ENCODE assay signal across 22 cellular contexts in the genomic region with DNA sequence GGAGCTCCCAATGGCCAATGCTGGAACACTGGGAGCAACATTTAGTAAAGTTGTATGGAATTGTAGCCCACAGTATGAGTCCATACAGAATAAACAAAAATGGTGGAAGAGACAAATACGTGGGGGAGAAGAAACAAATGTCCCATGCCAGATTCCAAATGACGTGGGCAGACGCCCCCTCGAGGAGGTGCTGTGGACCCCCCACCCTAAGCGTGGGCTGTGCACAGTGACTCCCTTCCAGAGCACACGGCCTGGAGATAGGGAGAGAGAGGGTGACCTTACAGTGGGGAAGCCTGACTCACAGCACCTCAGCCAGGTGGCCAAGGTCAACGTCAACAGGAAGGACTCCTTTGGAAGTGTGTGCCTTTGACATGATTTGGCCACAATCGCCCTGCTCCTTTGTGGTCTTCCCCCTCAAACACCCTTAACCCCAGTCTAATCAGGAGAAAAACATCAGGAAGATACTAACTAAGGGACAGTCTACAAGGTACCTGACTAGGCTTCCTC. TPM values are rescaled to one million over a fixed set of nuclear protein-coding genes. Genes with fewer than 3 reads are reported as not detected.
DNase-seq lines count a peak whose midpoint lies in the region; ATAC-seq, FAIRE-seq and TF ChIP-seq lines count a peak whose summit lies in the region.
"Had no signal": no experiment of that assay in that cellular context is flagged by ENCODE, and none has a peak within 500 bp of the region (broad histone marks: within the 10 kb centered on the region; RNA-seq: fewer than 3 reads in every experiment).

No MANE protein-coding gene starts in this region.

- no peak for TF ChIP-seq EP300 in transverse colon (IDR thresholded peaks at IDR 0.05; ENCODE audit: low read depth)

- H3K9me3 Mint-ChIP-seq in activated CD8-positive, alpha-beta T cell treated with anti-CD3 and anti-CD28 coated beads, Interleukin-2, amount 10 ng/mL, durations not matched to agents 7 days and 5 days (ENCODE audit: insufficient read depth): no peaks in the 10 kb centered on the region
- H3K9me3 Mint-ChIP-seq in activated CD8-positive, alpha-beta T cell treated with anti-CD3 and anti-CD28 coated beads for 36 hours: no peaks in the 10 kb centered on the region
- no peaks in the 10 kb centered on the region for H3K9me3 Mint-ChIP-seq in nephron
- H3K9me3 Mint-ChIP-seq: CD8-positive, alpha-beta T cell had no signal

- H3K36me3 Mint-ChIP-seq in activated CD8-positive, alpha-beta T cell treated with anti-CD3 and anti-CD28 coated beads, Interleukin-2, amount 10 ng/mL, durations not matched to agents 7 days and 5 days (ENCODE audit: low read depth): no peaks in the 10 kb centered on the region
- H3K36me3 Mint-ChIP-seq in activated CD8-positive, alpha-beta T cell treated with anti-CD3 and anti-CD28 coated beads for 36 hours (ENCODE audit: low read depth): no peaks in the 10 kb centered on the region
- no peaks in the 10 kb centered on the region for H3K36me3 Mint-ChIP-seq in nephron (ENCODE audit: low read depth)
- H3K36me3 Mint-ChIP-seq: CD8-positive, alpha-beta T cell had no signal

- intact Hi-C loops in activated CD8-positive, alpha-beta T cell treated with anti-CD3 and anti-CD28 coated beads for 36 hours (cut with micrococcal nuclease): no loop called here
- intact Hi-C loops in kidney (cut with DNase I): no loop called here
- intact Hi-C loops in transverse colon (cut with DNase I; ENCODE audit: low total_unique reads): no loop called here

- H3K36me3 ChIP-seq in kidney (ENCODE audit: control insufficient read depth in 1 of 2, insufficient read depth in 2 of 2, low read length in 2 of 2) (no peaks in the 10 kb centered on the region), transverse colon (no peaks in the 10 kb centered on the region)
- H3K36me3 ChIP-seq: SJSA1 had no signal

- no peak overlapping the region for H3K9ac ChIP-seq in kidney (ENCODE audit: low read length in 2 of 2)

- no peak overlapping the region for H3K4me3 Mint-ChIP-seq in activated CD8-positive, alpha-beta T cell treated with anti-CD3 and anti-CD28 coated beads, Interleukin-2, amount 10 ng/mL, durations not matched to agents 7 days and 5 days
- no peak overlapping the region for H3K4me3 Mint-ChIP-seq in activated CD8-positive, alpha-beta T cell treated with anti-CD3 and anti-CD28 coated beads for 36 hours
- H3K4me3 Mint-ChIP-seq in nephron: no peak overlapping the region
- H3K4me3 Mint-ChIP-seq: CD8-positive, alpha-beta T cell; HFFc6 had no signal

- TF ChIP-seq CTCF in activated CD8-positive, alpha-beta T cell treated with anti-CD3 and anti-CD28 coated beads for 36 hours (IDR thresholded peaks at IDR 0.05): no peak
- TF ChIP-seq CTCF in kidney (IDR thresholded peaks at IDR 0.05; ENCODE audit: borderline replicate concordance, extremely low read depth, insufficient read depth) (no peak), nephron (IDR thresholded peaks at IDR 0.05; ENCODE audit: unreplicated experiment in 3 of 3) (no peak), transverse colon (IDR thresholded peaks at IDR 0.05) (no peak)

- H3K4me1 ChIP-seq in kidney (ENCODE audit: control insufficient read depth in 1 of 2, insufficient read depth in 1 of 2, low read depth in 1 of 2, low read length in 2 of 2): no peaks in the 10 kb centered on the region
- H3K4me1 ChIP-seq in transverse colon: peaks cover 13 to 17% (median 15%) of the 10 kb centered on the region in 4 donors

- H3K9me3 ChIP-seq in kidney (ENCODE audit: control insufficient read depth in 1 of 2, low read length in 2 of 2) (no peaks in the 10 kb centered on the region), transverse colon (no peaks in the 10 kb centered on the region)
- H3K9me3 ChIP-seq: SJSA1 had no signal

- no peak for DNase-seq in activated CD8-positive, alpha-beta T cell treated with anti-CD3 and anti-CD28 coated beads, Interleukin-2, amount 10 ng/mL, durations not matched to agents 7 days and 5 days
- DNase-seq in activated CD8-positive, alpha-beta T cell treated with anti-CD3 and anti-CD28 coated beads for 36 hours: no peak
- DNase-seq in kidney: peak; percentile 56
- DNase-seq in transverse colon: no peak
- DNase-seq in NCI-H446 treated with DMSO at 0.1 percent for 48 hours (lab: John Stamatoyannopoulos, UW): no peak
- DNase-seq in NCI-H2107 treated with DMSO at 0.1 percent for 48 hours (lab: John Stamatoyannopoulos, UW; ENCODE audit: unreplicated experiment): no peak
- DNase-seq: AML-193; C1 segment of cervical spinal cord; CD8-positive, alpha-beta T cell; EL; GF-D8; H7; HFFc6; NCI-H1105; NCI-H2029 treated with DMSO at 0.1 percent for 48 hours; NCI-H526 had no signal

- no peak for FAIRE-seq in kidney (lab: Jason Lieb, UNC)
- FAIRE-seq: RCC 7860 had no signal

- TF ChIP-seq POLR2A in transverse colon (IDR thresholded peaks at IDR 0.05): no peak

- POLR2A ChIA-PET in activated CD8-positive, alpha-beta T cell treated with anti-CD3 and anti-CD28 coated beads, Interleukin-2, amount 10 ng/mL, durations not matched to agents 7 days and 5 days (lab: Charles Lee): no interaction called here
- POLR2A ChIA-PET in activated CD8-positive, alpha-beta T cell treated with anti-CD3 and anti-CD28 coated beads for 36 hours (lab: Charles Lee): no interaction called here

- no peaks in the 10 kb centered on the region for H3K4me1 Mint-ChIP-seq in activated CD8-positive, alpha-beta T cell treated with anti-CD3 and anti-CD28 coated beads, Interleukin-2, amount 10 ng/mL, durations not matched to agents 7 days and 5 days (ENCODE audit: low read depth)
- no peaks in the 10 kb centered on the region for H3K4me1 Mint-ChIP-seq in activated CD8-positive, alpha-beta T cell treated with anti-CD3 and anti-CD28 coated beads for 36 hours (ENCODE audit: low read depth)
- H3K4me1 Mint-ChIP-seq in nephron: peaks cover 47% of the 10 kb centered on the region

- H3K27me3 Mint-ChIP-seq in activated CD8-positive, alpha-beta T cell treated with anti-CD3 and anti-CD28 coated beads, Interleukin-2, amount 10 ng/mL, durations not matched to agents 7 days and 5 days (ENCODE audit: low read depth): peaks cover 11% of the 10 kb centered on the region
- H3K27me3 Mint-ChIP-seq in activated CD8-positive, alpha-beta T cell treated with anti-CD3 and anti-CD28 coated beads for 36 hours: peaks cover 2% of the 10 kb centered on the region
- peaks cover 24% of the 10 kb centered on the region for H3K27me3 Mint-ChIP-seq in nephron (ENCODE audit: low read depth)

- H3K4me3 ChIP-seq in kidney (ENCODE audit: low read length in 2 of 2) (no peak overlapping the region), transverse colon (no peak overlapping the region)
- H3K4me3 ChIP-seq: SJSA1 had no signal

- peak overlapping the region; percentile 4 for H3K27ac Mint-ChIP-seq in activated CD8-positive, alpha-beta T cell treated with anti-CD3 and anti-CD28 coated beads, Interleukin-2, amount 10 ng/mL, durations not matched to agents 7 days and 5 days
- H3K27ac Mint-ChIP-seq in activated CD8-positive, alpha-beta T cell treated with anti-CD3 and anti-CD28 coated beads for 36 hours: no peak overlapping the region
- H3K27ac Mint-ChIP-seq in nephron: peak overlapping the region in 2 of 3 experiments; percentile 16 to 35
- H3K27ac Mint-ChIP-seq: CD8-positive, alpha-beta T cell; HFFc6 had no signal

- in situ Hi-C loops in transverse colon (cut with MboI; ENCODE audit: low pct_ligation_motif_present in 1 of 4, low pct_unique_long_range_greater_than_20kb in 1 of 4, low sequenced_read_pairs in 3 of 4): no loop called here

- 87% methylated on average over 8 of the region's 8 CpGs; no CpG with 5 or more reads in 1 of the 2 donors for WGBS in transverse colon (ENCODE audit: low coverage in 1 of 2), 2 donors

- peak overlapping the region in 1 of 2 donors; percentile 20 for H3K27ac ChIP-seq in kidney (ENCODE audit: low read depth in 2 of 2, low read length in 2 of 2)
- H3K27ac ChIP-seq in transverse colon: peak overlapping the region in 3 of 4 donors; percentile 4 to 43 (median 9)
- H3K27ac ChIP-seq: HL-60, SJSA1 had no signal

- CTCF ChIA-PET in activated CD8-positive, alpha-beta T cell treated with anti-CD3 and anti-CD28 coated beads, Interleukin-2, amount 10 ng/mL, durations not matched to agents 7 days and 5 days (lab: Charles Lee): no interaction called here
- CTCF ChIA-PET in activated CD8-positive, alpha-beta T cell treated with anti-CD3 and anti-CD28 coated beads for 36 hours (lab: Charles Lee): no interaction called here

- ATAC-seq in activated CD8-positive, alpha-beta T cell treated with anti-CD3 and anti-CD28 coated beads, Interleukin-2, amount 10 ng/mL, durations not matched to agents 7 days and 5 days: no peak
- no peak for ATAC-seq in activated CD8-positive, alpha-beta T cell treated with anti-CD3 and anti-CD28 coated beads for 36 hours
- no peak for ATAC-seq in HG03095 (IDR thresholded peaks at IDR 0.05; ENCODE audit: unreplicated experiment)
- ATAC-seq: CD8-positive, alpha-beta T cell had no signal

- H3K27me3 ChIP-seq in transverse colon: no peaks in the 10 kb centered on the region

RNA-seq across cellular contexts. Expression of a gene that starts 13.7 kb away (rescaled TPM):
- 10 to 100 TPM in 1 of 2 experiments, 1 to 10 TPM in 1; 8.3 to 10.8 TPM for total RNA-seq in activated CD8-positive, alpha-beta T cell treated with anti-CD3 and anti-CD28 coated beads, Interleukin-2, amount 10 ng/mL, durations not matched to agents 7 days and 5 days
- 10 to 100 TPM; 11.1 to 11.5 TPM for total RNA-seq in activated CD8-positive, alpha-beta T cell treated with anti-CD3 and anti-CD28 coated beads for 36 hours
- total RNA-seq in kidney (39.0 TPM), transverse colon (100 to 1,000 TPM in 3 of 4 donors, 10 to 100 TPM in 1; 65.7 to 673 (median 364) TPM)
- 30.1 TPM for polyA plus RNA-seq in kidney (ENCODE audit: insufficient read depth, low read depth, low replicate concordance)
- total RNA-seq: A172, HFFc6 had no signal
